In the genomic region with DNA sequence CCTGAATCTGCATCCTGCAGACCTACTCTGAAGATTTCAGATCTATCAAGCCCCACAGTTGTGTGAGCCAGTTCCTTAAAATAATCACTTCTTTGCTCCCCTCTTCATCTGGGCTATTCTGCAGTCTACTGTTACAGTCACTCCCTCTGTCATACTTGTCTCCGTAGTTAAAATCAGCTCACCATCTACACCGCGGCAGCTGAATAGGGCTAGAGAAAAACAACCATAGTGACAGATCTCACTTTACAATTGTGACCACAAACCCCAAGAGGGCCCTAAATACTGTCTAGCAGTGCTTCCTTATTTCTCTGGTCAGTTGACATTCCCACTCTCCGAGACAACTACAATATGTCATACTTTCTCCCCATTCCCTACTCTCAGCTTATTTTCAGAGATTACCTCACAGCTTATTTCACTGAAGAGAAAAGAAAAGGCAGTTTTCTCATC, we compare ENCODE assay signal across 9 cellular contexts. TPM values are rescaled to one million over a fixed set of nuclear protein-coding genes. Genes with fewer than 3 reads are reported as not detected.
DNase-seq lines count a peak whose midpoint lies in the region; ATAC-seq and TF ChIP-seq lines count a peak whose summit lies in the region.
"Had no signal": no experiment of that assay in that cellular context is flagged by ENCODE, and none has a peak within 500 bp of the region (broad histone marks: within the 10 kb centered on the region; RNA-seq: fewer than 3 reads in every experiment).

No MANE protein-coding gene starts in this region.

- no peaks in the 10 kb centered on the region for H3K9me3 ChIP-seq in right atrium auricular region
- no peaks in the 10 kb centered on the region for H3K9me3 ChIP-seq in tibial artery
- no peaks in the 10 kb centered on the region for H3K9me3 ChIP-seq in sigmoid colon

- no peak overlapping the region for H3K27ac Mint-ChIP-seq in activated B cell treated with CpG ODN at 0.5 μM for 24 hours
- H3K27ac Mint-ChIP-seq: CD4-positive, CD25-positive, alpha-beta regulatory T cell had no signal

- intact Hi-C loops in Right ventricle myocardium inferior (cut with DNase I), result no loop called here
- intact Hi-C loops in activated B cell treated with CpG ODN at 0.5 μM for 24 hours (cut with micrococcal nuclease), result loop anchor here (1.0 to 2.0 kb wide), 2 partner anchors 12 to 63 kb away; partner anchors contain the start of gene DESI2
- intact Hi-C loops in tibial artery (cut with DNase I; ENCODE audit: low total_unique reads), result no loop called here
- intact Hi-C loops in sigmoid colon (cut with DNase I), result no loop called here

- H3K4me3 ChIP-seq in right atrium auricular region, result no peak overlapping the region
- peak overlapping the region in 1 of 2 donors; percentile 12 for H3K4me3 ChIP-seq in tibial artery
- no peak overlapping the region for H3K4me3 ChIP-seq in sigmoid colon

- H3K27me3 Mint-ChIP-seq in activated B cell treated with CpG ODN at 0.5 μM for 24 hours, result no peaks in the 10 kb centered on the region
- H3K27me3 Mint-ChIP-seq: CD4-positive, CD25-positive, alpha-beta regulatory T cell had no signal

- TF ChIP-seq CTCF in right atrium auricular region (IDR thresholded peaks at IDR 0.05) (no peak), activated B cell treated with CpG ODN at 0.5 μM for 24 hours (IDR thresholded peaks at IDR 0.05) (no peak), tibial artery (IDR thresholded peaks at IDR 0.05) (no peak), sigmoid colon (IDR thresholded peaks at IDR 0.05) (no peak)

- H3K4me3 Mint-ChIP-seq in activated B cell treated with CpG ODN at 0.5 μM for 24 hours, result no peak overlapping the region
- H3K4me3 Mint-ChIP-seq: CD4-positive, CD25-positive, alpha-beta regulatory T cell had no signal

- peak; percentile 57 for ATAC-seq in Right ventricle myocardium inferior
- ATAC-seq in HG03196 (IDR thresholded peaks at IDR 0.05; ENCODE audit: unreplicated experiment), result peak; percentile 89
- ATAC-seq in activated B cell treated with CpG ODN at 0.5 μM for 24 hours (ENCODE audit: low read depth), result peak; percentile 87

- peaks cover 10% of the 10 kb centered on the region for H3K36me3 Mint-ChIP-seq in activated B cell treated with CpG ODN at 0.5 μM for 24 hours (ENCODE audit: low read depth)

- WGBS in sigmoid colon, 2 donors, result 53 to 88% methylated on average over 4 of the region's 4 CpGs

- no peaks in the 10 kb centered on the region for H3K36me3 ChIP-seq in right atrium auricular region
- no peaks in the 10 kb centered on the region for H3K36me3 ChIP-seq in tibial artery
- no peaks in the 10 kb centered on the region for H3K36me3 ChIP-seq in sigmoid colon

- no peak for TF ChIP-seq EP300 in sigmoid colon (IDR thresholded peaks at IDR 0.05)

- no peak for TF ChIP-seq POLR2A in sigmoid colon (IDR thresholded peaks at IDR 0.05)

- peaks cover 0 to 21% of the 10 kb centered on the region in 2 donors for H3K4me1 ChIP-seq in right atrium auricular region
- H3K4me1 ChIP-seq in tibial artery, result peaks cover 0 to 42% (median 16%) of the 10 kb centered on the region in 4 donors
- H3K4me1 ChIP-seq in sigmoid colon, result peaks cover 0 to 18% (median 10%) of the 10 kb centered on the region in 4 donors

- POLR2A ChIA-PET in activated B cell treated with CpG ODN at 0.5 μM for 24 hours (lab: Charles Lee), result interaction anchor here (0.5 to 1.4 kb wide), 4 partner anchors 12 to 150 kb away, joined by 3 to 6 read pairs (median 4); no protein-coding TSS in a partner anchor

- no peak for DNase-seq in Right ventricle myocardium inferior (ENCODE audit: missing footprints)
- no peak for DNase-seq in right atrium auricular region (ENCODE audit: low spot score)
- no peak for DNase-seq in activated B cell treated with CpG ODN at 0.5 μM for 24 hours
- no peak for DNase-seq in tibial artery
- no peak for DNase-seq in NCI-H345 treated with DMSO at 0.1 percent for 48 hours (lab: John Stamatoyannopoulos, UW; ENCODE audit: unreplicated experiment)
- DNase-seq in sigmoid colon, result no peak
- DNase-seq in cerebellar nuclear complex (lab: John Stamatoyannopoulos, UW), result no peak
- DNase-seq: CD4-positive, CD25-positive, alpha-beta regulatory T cell had no signal

- H3K9me3 Mint-ChIP-seq in activated B cell treated with CpG ODN at 0.5 μM for 24 hours, result no peaks in the 10 kb centered on the region
- H3K9me3 Mint-ChIP-seq: CD4-positive, CD25-positive, alpha-beta regulatory T cell had no signal

- peaks cover 31% of the 10 kb centered on the region for H3K4me1 Mint-ChIP-seq in activated B cell treated with CpG ODN at 0.5 μM for 24 hours

- CTCF ChIA-PET in activated B cell treated with CpG ODN at 0.5 μM for 24 hours (lab: Charles Lee), result interaction anchor here (0.6 kb wide), 1 partner anchor 8 kb away, joined by 3 read pairs; no protein-coding TSS in a partner anchor

- H3K27ac ChIP-seq in right atrium auricular region, result no peak overlapping the region
- H3K27ac ChIP-seq in tibial artery, result peak overlapping the region; percentile 25 to 37
- no peak overlapping the region for H3K27ac ChIP-seq in sigmoid colon

- no peaks in the 10 kb centered on the region for H3K27me3 ChIP-seq in right atrium auricular region
- H3K27me3 ChIP-seq in tibial artery, result no peaks in the 10 kb centered on the region
- H3K27me3 ChIP-seq in sigmoid colon, result no peaks in the 10 kb centered on the region

RNA-seq across cellular contexts. Expression of gene DESI2, which starts 12.9 kb away (rescaled TPM):
- total RNA-seq in Right ventricle myocardium inferior (21.2 TPM), right atrium auricular region (10 to 100 TPM; 26.8 to 29.1 TPM), activated B cell treated with CpG ODN at 0.5 μM for 24 hours (24.2 and 25.8 TPM in 2 replicates), sigmoid colon (10 to 100 TPM; 34.2 to 37.3 (median 36.9) TPM)
- 10 to 100 TPM; 15.0 to 24.5 (median 17.0) TPM for polyA plus RNA-seq in sigmoid colon

Comparison
In these comparisons a context has a peak if more than half of its experiments do, and no peak if none do; other contexts are left out.
1. H3K27ac ChIP-seq: peak in tibial artery (2 of 2); none in right atrium auricular region (0 of 2) and sigmoid colon (0 of 4).
2. Peak in every context shown above with its lines, with median percentiles within 50 percentile points of each other: ATAC-seq.